Comparison of ENCODE assay signal across 26 cellular contexts in the genomic region with DNA sequence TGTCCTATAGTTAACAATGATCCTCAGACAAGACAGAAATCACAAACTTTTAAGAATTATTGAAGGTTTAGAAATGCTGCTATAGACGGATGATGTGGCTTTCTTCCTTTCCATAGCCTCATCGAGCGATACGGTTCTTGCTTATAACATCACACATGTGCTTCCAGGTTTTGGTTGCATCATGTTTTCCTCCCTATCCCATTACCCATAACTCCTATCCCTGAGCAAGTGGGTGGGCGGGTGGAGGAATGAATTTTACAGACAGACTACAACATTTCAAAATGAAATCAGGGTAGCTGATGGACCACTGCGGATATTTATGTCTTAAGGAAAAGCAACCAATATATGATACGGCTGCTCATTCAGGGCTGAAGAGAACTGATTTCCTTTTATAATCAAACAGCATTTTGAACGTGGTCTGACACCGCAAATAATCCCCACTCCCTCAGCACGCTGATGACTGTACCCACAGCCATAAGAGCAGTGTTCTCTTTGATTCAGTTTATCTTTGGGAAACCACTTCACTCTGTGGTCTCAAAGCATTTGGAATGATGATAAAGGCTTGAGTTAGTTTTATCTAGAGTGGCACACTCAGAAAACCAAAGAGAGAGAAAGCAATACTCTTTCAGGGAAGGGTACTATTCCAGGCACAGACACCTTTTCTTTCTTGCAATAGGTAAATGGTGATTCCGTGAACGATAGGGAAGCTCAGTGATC.
"Had no signal": no experiment of that assay in that cellular context is flagged by ENCODE, and none has a peak within 500 bp of the region (broad histone marks: within the 10 kb centered on the region; RNA-seq: fewer than 3 reads in every experiment).

No MANE protein-coding gene starts in this region.

- H3K27me3 ChIP-seq: suprapubic skin, tibial nerve had no signal

- H3K4me3 ChIP-seq: mucosa of descending colon, suprapubic skin, tibial nerve had no signal

- H3K79me2 ChIP-seq: parathyroid adenoma had no signal

- FAIRE-seq: islet of Langerhans, urothelium cell line had no signal

- H3K9ac ChIP-seq: parathyroid adenoma had no signal

- H3K27ac ChIP-seq: epithelial cell of prostate, parathyroid adenoma, suprapubic skin, tibial nerve had no signal

- H3K36me3 ChIP-seq: suprapubic skin, tibial nerve had no signal

- H2AFZ ChIP-seq: parathyroid adenoma had no signal

- H3K27ac Mint-ChIP-seq: activated CD4-positive, alpha-beta memory T cell treated with anti-CD3 and anti-CD28 coated beads for 36 hours; activated naive CD8-positive, alpha-beta T cell treated with anti-CD3 and anti-CD28 coated beads for 36 hours; nephron progenitor cell; stimulated activated naive CD8-positive, alpha-beta T cell treated with anti-CD3 and anti-CD28 coated beads, Interleukin-15, amount 100 ng/mL, for 72 hours had no signal

- H3K4me3 Mint-ChIP-seq: activated CD4-positive, alpha-beta memory T cell treated with anti-CD3 and anti-CD28 coated beads for 36 hours; activated naive CD8-positive, alpha-beta T cell treated with anti-CD3 and anti-CD28 coated beads for 36 hours; nephron progenitor cell; stimulated activated naive CD8-positive, alpha-beta T cell treated with anti-CD3 and anti-CD28 coated beads, Interleukin-15, amount 100 ng/mL, for 72 hours had no signal

- H3K36me3 Mint-ChIP-seq: activated CD4-positive, alpha-beta memory T cell treated with anti-CD3 and anti-CD28 coated beads for 36 hours; activated naive CD8-positive, alpha-beta T cell treated with anti-CD3 and anti-CD28 coated beads for 36 hours had no signal

- DNase-seq: activated CD4-positive, alpha-beta memory T cell treated with anti-CD3 and anti-CD28 coated beads for 36 hours; activated CD4-positive, alpha-beta T cell treated with anti-CD3 and anti-CD28 coated beads for 4 hours; activated CD4-positive, CD25-positive, alpha-beta regulatory T cell; activated naive CD8-positive, alpha-beta T cell treated with anti-CD3 and anti-CD28 coated beads for 36 hours; activated T-cell treated with anti-CD3 and anti-CD28 coated beads, Interleukin-2, amount 50 U/mL, for 1 hour; amniotic stem cell; cortex of kidney; foreskin melanocyte; glutamatergic neuron; hypothalamus; left cardiac atrium; mesendoderm; mucosa of descending colon; nephron progenitor cell; nucleus accumbens; right cardiac atrium; stimulated activated CD4-positive, alpha-beta T cell treated with anti-CD3 and anti-CD28 coated beads, Interleukin-12 subunit alpha, Interleukin-12 subunit beta, amount 100 ng/mL, for 4 hours; stimulated activated CD4-positive, alpha-beta T cell treated with anti-CD3 and anti-CD28 coated beads, Interleukin-4, amount 100 ng/mL, for 4 hours; stimulated activated naive CD8-positive, alpha-beta T cell treated with anti-CD3 and anti-CD28 coated beads, Interleukin-15, amount 100 ng/mL, for 72 hours; T-helper 1 cell had no signal

- H3K9me3 Mint-ChIP-seq: activated CD4-positive, alpha-beta memory T cell treated with anti-CD3 and anti-CD28 coated beads for 36 hours; activated naive CD8-positive, alpha-beta T cell treated with anti-CD3 and anti-CD28 coated beads for 36 hours had no signal

- ATAC-seq: left cardiac atrium; mucosa of descending colon; right cardiac atrium; stimulated activated naive CD8-positive, alpha-beta T cell treated with anti-CD3 and anti-CD28 coated beads, Interleukin-15, amount 100 ng/mL, for 72 hours had no signal

- H3K9me3 ChIP-seq: mucosa of descending colon, suprapubic skin, tibial nerve had no signal

- H3K27me3 Mint-ChIP-seq: activated CD4-positive, alpha-beta memory T cell treated with anti-CD3 and anti-CD28 coated beads for 36 hours; activated naive CD8-positive, alpha-beta T cell treated with anti-CD3 and anti-CD28 coated beads for 36 hours had no signal
